8 cellular contexts compared by ENCODE assay signal in genomic region chr16:81315271-81316175, GRCh38. TPM values are rescaled to one million over a fixed set of nuclear protein-coding genes. Genes with fewer than 3 reads are reported as not detected.
A peak's percentile ranks its signal among the peaks of the same experiment; 100 is the strongest.
DNase-seq lines count a peak whose midpoint lies in the region; ATAC-seq and TF ChIP-seq lines count a peak whose summit lies in the region.

No MANE protein-coding gene starts in this region.

- no peaks in the 10 kb centered on the region for H3F3A ChIP-seq in SU-DHL-6 (ENCODE audit: insufficient read depth)

- H3K9me3 ChIP-seq in SU-DHL-6 (ENCODE audit: insufficient read depth, low read length) (no peaks in the 10 kb centered on the region), right atrium auricular region (no peaks in the 10 kb centered on the region)

- DNase-seq in AG09309 (ENCODE audit: low read depth) (no peak), right atrium auricular region (ENCODE audit: low spot score) (peak; percentile 59), progenitor cell of endocrine pancreas (ENCODE audit: low spot score, unreplicated experiment) (peak; percentile 36), inferior parietal cortex (ENCODE audit: extremely low spot score) (no peak)

- ATAC-seq in GM18909 (IDR thresholded peaks at IDR 0.05; ENCODE audit: poor library complexity, unreplicated experiment) (peak; percentile 35), HG03196 (IDR thresholded peaks at IDR 0.05; ENCODE audit: unreplicated experiment) (peak; percentile 34)

- peak overlapping the region; percentile 95 for H3K4me3 Mint-ChIP-seq in progenitor cell of endocrine pancreas (ENCODE audit: low read depth)

- peaks cover 19% of the 10 kb centered on the region for H4K20me1 ChIP-seq in SU-DHL-6 (ENCODE audit: low read depth, low read length)

- TF ChIP-seq CTCF in AG09309 (IDR thresholded peaks at IDR 0.05; ENCODE audit: control insufficient read depth, insufficient read depth, low read depth, low read length, missing control alignments) (no peak), SU-DHL-6 (IDR thresholded peaks at IDR 0.05; ENCODE audit: insufficient read depth, low read length, poor library complexity, severe bottlenecking) (no peak), right atrium auricular region (IDR thresholded peaks at IDR 0.05) (no peak), progenitor cell of endocrine pancreas (IDR thresholded peaks at IDR 0.05; ENCODE audit: unreplicated experiment) (no peak)

- H3K4me2 ChIP-seq in SU-DHL-6 (ENCODE audit: low read depth, low read length, poor library complexity, severe bottlenecking): peak overlapping the region; percentile 55

- H3K27me3 Mint-ChIP-seq in progenitor cell of endocrine pancreas: no peaks in the 10 kb centered on the region

- H3K79me2 ChIP-seq in SU-DHL-6 (ENCODE audit: insufficient read depth, low read length): 0 out of 2 replicates have a peak, but pooled peaks cover 11% of the 10 kb centered on the region

- H3K4me3 ChIP-seq in AG09309 (ENCODE audit: control insufficient read depth, low read depth, low read length) (peak overlapping the region; percentile 73), SU-DHL-6 (ENCODE audit: insufficient read depth, low read length, poor library complexity, severe bottlenecking) (peak overlapping the region; percentile 72), right atrium auricular region (peak overlapping the region; percentile 79 to 97)

- no peaks in the 10 kb centered on the region for H3K9me2 ChIP-seq in SU-DHL-6 (replicated peaks; ENCODE audit: insufficient read depth, low read length)

- no peaks in the 10 kb centered on the region for H3K27me3 ChIP-seq in SU-DHL-6 (ENCODE audit: low read length)
- H3K27me3 ChIP-seq in right atrium auricular region: no peaks in the 10 kb centered on the region

- H3K9ac ChIP-seq in SU-DHL-6 (ENCODE audit: low read length): peak overlapping the region; percentile 67

- H3K9me3 Mint-ChIP-seq in progenitor cell of endocrine pancreas (ENCODE audit: low read depth): no peaks in the 10 kb centered on the region

- no peak overlapping the region for H3K27ac ChIP-seq in SU-DHL-6 (ENCODE audit: low read depth, low read length)
- peak overlapping the region; percentile 55 for H3K27ac ChIP-seq in angular gyrus (ENCODE audit: low read depth, low read length)
- H3K27ac ChIP-seq in right atrium auricular region: peak overlapping the region; percentile 87 to 91

- H3K27ac Mint-ChIP-seq in progenitor cell of endocrine pancreas: peak overlapping the region; percentile 89

- peak overlapping the region; percentile 52 for H2AFZ ChIP-seq in SU-DHL-6 (ENCODE audit: low read depth, low read length, severe bottlenecking)

- peaks cover 0 to 41% of the 10 kb centered on the region in 2 donors for H3K4me1 ChIP-seq in right atrium auricular region

- peaks cover 20% of the 10 kb centered on the region for H3K4me1 Mint-ChIP-seq in progenitor cell of endocrine pancreas (ENCODE audit: low read depth)

- H3K36me3 Mint-ChIP-seq in progenitor cell of endocrine pancreas (ENCODE audit: insufficient read depth): no peaks in the 10 kb centered on the region

- no peaks in the 10 kb centered on the region for H3K36me3 ChIP-seq in SU-DHL-6 (ENCODE audit: low read length)
- no peaks in the 10 kb centered on the region for H3K36me3 ChIP-seq in right atrium auricular region

RNA-seq across cellular contexts. Expression of gene GAN, which starts 0.8 kb away (rescaled TPM):
- total RNA-seq in right atrium auricular region (10 to 100 TPM in 1 of 2 donors, 1 to 10 TPM in 1; 8.8 to 10.7 TPM), progenitor cell of endocrine pancreas (14.0 and 14.9 TPM in 2 replicates)

Comparison
In these comparisons a context has a peak if more than half of its experiments do, and no peak if none do; other contexts are left out.
1. DNase-seq: peak in right atrium auricular region (single experiment) and progenitor cell of endocrine pancreas (single experiment); none in AG09309 (single experiment) and inferior parietal cortex (single experiment).
2. Peak in every context shown above with its lines, with median percentiles within 50 percentile points of each other: H3K4me3 ChIP-seq.